1 cellular context compared by ENCODE assay signal in the genomic region with DNA sequence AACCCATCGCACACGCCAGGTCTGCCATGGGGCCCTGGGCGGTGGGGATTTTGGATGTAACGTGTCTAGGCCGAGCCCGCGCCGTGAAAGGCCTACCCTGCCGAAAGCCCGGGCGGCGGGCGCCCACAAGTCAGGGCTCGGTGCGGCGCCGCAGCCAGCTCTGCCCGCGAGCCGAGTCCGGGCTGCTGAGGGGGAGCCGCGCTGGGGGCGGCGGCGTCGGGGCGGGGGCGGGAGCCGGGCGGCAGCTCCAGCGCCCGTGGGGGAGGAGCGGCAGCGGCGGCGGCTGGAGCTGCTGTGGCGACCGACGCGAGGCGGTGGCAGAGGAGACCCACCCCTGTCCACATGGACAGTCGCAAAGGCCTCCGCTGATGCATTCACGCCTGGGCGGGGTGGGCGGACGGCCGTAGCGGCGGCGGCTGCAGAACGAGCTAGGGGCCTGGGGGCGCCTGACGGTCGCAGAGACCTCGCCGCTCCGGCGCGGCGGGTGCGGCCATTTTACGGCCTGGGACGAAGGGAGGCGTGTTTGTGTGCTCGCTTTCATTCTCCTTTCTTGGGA.
A peak's percentile ranks its signal among the peaks of the same experiment; 100 is the strongest.
TF ChIP-seq lines count a peak whose summit lies in the region.

TSS of gene SENP6 (plus strand) at position 273 of the 556 bp plus-strand sequence. CDS start 645 bp downstream, outside the sequence.

TF ChIP-seq in HEK293, 187 proteins besides CTCF, POLR2A, EP300 and RAD21 (continued from another document and continues in another):
- TF ChIP-seq, protein P1, sequence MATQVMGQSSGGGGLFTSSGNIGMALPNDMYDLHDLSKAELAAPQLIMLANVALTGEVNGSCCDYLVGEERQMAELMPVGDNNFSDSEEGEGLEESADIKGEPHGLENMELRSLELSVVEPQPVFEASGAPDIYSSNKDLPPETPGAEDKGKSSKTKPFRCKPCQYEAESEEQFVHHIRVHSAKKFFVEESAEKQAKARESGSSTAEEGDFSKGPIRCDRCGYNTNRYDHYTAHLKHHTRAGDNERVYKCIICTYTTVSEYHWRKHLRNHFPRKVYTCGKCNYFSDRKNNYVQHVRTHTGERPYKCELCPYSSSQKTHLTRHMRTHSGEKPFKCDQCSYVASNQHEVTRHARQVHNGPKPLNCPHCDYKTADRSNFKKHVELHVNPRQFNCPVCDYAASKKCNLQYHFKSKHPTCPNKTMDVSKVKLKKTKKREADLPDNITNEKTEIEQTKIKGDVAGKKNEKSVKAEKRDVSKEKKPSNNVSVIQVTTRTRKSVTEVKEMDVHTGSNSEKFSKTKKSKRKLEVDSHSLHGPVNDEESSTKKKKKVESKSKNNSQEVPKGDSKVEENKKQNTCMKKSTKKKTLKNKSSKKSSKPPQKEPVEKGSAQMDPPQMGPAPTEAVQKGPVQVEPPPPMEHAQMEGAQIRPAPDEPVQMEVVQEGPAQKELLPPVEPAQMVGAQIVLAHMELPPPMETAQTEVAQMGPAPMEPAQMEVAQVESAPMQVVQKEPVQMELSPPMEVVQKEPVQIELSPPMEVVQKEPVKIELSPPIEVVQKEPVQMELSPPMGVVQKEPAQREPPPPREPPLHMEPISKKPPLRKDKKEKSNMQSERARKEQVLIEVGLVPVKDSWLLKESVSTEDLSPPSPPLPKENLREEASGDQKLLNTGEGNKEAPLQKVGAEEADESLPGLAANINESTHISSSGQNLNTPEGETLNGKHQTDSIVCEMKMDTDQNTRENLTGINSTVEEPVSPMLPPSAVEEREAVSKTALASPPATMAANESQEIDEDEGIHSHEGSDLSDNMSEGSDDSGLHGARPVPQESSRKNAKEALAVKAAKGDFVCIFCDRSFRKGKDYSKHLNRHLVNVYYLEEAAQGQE (tag by site-specific recombination; IDR thresholded peaks at IDR 0.05), result no peak; the same call in 1 of the 2 replicates
- no peak for TF ChIP-seq ZNF544 (tag by site-specific recombination; IDR thresholded peaks at IDR 0.05)
- TF ChIP-seq ZNF768 (tag by site-specific recombination; IDR thresholded peaks at IDR 0.05), result no peak
- peak; percentile 66; the same call in 1 of the 2 replicates for TF ChIP-seq ZFP37 (tag by site-specific recombination; IDR thresholded peaks at IDR 0.05)
- peak; percentile 76 for TF ChIP-seq ZNF501 (tag by site-specific recombination; IDR thresholded peaks at IDR 0.05)
- TF ChIP-seq SETDB1 (IDR thresholded peaks at IDR 0.05; ENCODE audit: insufficient read length, low read length), result no peak
- TF ChIP-seq ZNF311 (tag by site-specific recombination; IDR thresholded peaks at IDR 0.05; ENCODE audit: borderline replicate concordance), result no peak
- TF ChIP-seq, protein P2, sequence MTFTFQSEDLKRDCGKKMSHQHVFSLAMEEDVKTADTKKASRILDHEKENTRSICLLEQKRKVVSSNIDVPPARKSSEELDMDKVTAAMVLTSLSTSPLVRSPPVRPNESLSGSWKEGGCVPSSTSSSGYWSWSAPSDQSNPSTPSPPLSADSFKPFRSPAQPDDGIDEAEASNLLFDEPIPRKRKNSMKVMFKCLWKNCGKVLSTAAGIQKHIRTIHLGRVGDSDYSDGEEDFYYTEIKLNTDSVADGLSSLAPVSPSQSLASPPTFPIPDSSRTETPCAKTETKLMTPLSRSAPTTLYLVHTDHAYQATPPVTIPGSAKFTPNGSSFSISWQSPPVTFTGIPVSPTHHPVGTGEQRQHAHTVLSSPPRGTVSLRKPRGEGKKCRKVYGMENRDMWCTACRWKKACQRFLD (tag by site-specific recombination; IDR thresholded peaks at IDR 0.05), result no peak
- TF ChIP-seq ZNF280D (tag by site-specific recombination; IDR thresholded peaks at IDR 0.05), result no peak
- TF ChIP-seq ZBTB49 (tag by site-specific recombination; IDR thresholded peaks at IDR 0.05; ENCODE audit: low read depth), result no peak
- no peak for TF ChIP-seq ZFP41 (tag by site-specific recombination; IDR thresholded peaks at IDR 0.05; ENCODE audit: borderline replicate concordance)
- TF ChIP-seq ZSCAN30 (tag by site-specific recombination; IDR thresholded peaks at IDR 0.05), result peak; percentile 35; the same call in 1 of the 2 replicates
- no peak; the same call in 1 of the 2 replicates for TF ChIP-seq YY1 (tag by site-specific recombination; IDR thresholded peaks at IDR 0.05)
- TF ChIP-seq ZNF664 (tag by site-specific recombination; IDR thresholded peaks at IDR 0.05), result no peak
- TF ChIP-seq ZEB2 (tag by site-specific recombination; IDR thresholded peaks at IDR 0.05), result no peak
- TF ChIP-seq ZNF660 (tag by site-specific recombination; IDR thresholded peaks at IDR 0.05), result peak; percentile 56; the same call in 1 of the 2 replicates
- TF ChIP-seq ZNF777 (tag by site-specific recombination; IDR thresholded peaks at IDR 0.05; ENCODE audit: borderline replicate concordance), result no peak
- TF ChIP-seq ZSCAN4 (tag by site-specific recombination; IDR thresholded peaks at IDR 0.05), result no peak
- TF ChIP-seq KLF16 (tag by site-specific recombination; IDR thresholded peaks at IDR 0.05), result peak; percentile 76
- TF ChIP-seq ZNF548 (tag by site-specific recombination; IDR thresholded peaks at IDR 0.05), result no peak
- no peak for TF ChIP-seq GLI4 (tag by site-specific recombination; IDR thresholded peaks at IDR 0.05)
- no peak for TF ChIP-seq ZNF624 (tag by site-specific recombination; IDR thresholded peaks at IDR 0.05)
- TF ChIP-seq GLIS1 (tag by site-specific recombination; IDR thresholded peaks at IDR 0.05), result peak; percentile 34; the same call in 1 of the 2 replicates
- TF ChIP-seq ZNF449 (tag by site-specific recombination; IDR thresholded peaks at IDR 0.05), result peak; percentile 87
- TF ChIP-seq ZNF174 (tag by site-specific recombination; IDR thresholded peaks at IDR 0.05), result no peak
- TF ChIP-seq ZNF335 (tag by site-specific recombination; conservative IDR thresholded peaks at IDR 0.05), result peak; percentile 79
- TF ChIP-seq, protein P3, sequence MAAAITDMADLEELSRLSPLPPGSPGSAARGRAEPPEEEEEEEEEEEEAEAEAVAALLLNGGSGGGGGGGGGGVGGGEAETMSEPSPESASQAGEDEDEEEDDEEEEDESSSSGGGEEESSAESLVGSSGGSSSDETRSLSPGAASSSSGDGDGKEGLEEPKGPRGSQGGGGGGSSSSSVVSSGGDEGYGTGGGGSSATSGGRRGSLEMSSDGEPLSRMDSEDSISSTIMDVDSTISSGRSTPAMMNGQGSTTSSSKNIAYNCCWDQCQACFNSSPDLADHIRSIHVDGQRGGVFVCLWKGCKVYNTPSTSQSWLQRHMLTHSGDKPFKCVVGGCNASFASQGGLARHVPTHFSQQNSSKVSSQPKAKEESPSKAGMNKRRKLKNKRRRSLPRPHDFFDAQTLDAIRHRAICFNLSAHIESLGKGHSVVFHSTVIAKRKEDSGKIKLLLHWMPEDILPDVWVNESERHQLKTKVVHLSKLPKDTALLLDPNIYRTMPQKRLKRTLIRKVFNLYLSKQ (tag by site-specific recombination; IDR thresholded peaks at IDR 0.05; ENCODE audit: borderline replicate concordance), result no peak
- TF ChIP-seq ZNF514 (tag by site-specific recombination; IDR thresholded peaks at IDR 0.05), result no peak
- no peak for TF ChIP-seq ZNF560 (tag by site-specific recombination; IDR thresholded peaks at IDR 0.05; ENCODE audit: borderline replicate concordance)
- no peak for TF ChIP-seq OVOL3 (tag by site-specific recombination; IDR thresholded peaks at IDR 0.05)
- TF ChIP-seq ZNF366 (tag by site-specific recombination; conservative IDR thresholded peaks at IDR 0.05), result no peak
- TF ChIP-seq KLF7 (tag by site-specific recombination; IDR thresholded peaks at IDR 0.05; ENCODE audit: borderline replicate concordance), result 0 out of 2 replicates have a peak, but pooled peaks have one; percentile 21
- TF ChIP-seq ZNF350 (tag by site-specific recombination; IDR thresholded peaks at IDR 0.05), result no peak
- 0 out of 2 replicates have a peak, but pooled peaks have one; percentile 59 for TF ChIP-seq ZXDB (tag by site-specific recombination; IDR thresholded peaks at IDR 0.05)
- TF ChIP-seq GFI1B (tag by site-specific recombination; IDR thresholded peaks at IDR 0.05), result no peak
- no peak for TF ChIP-seq ZNF23 (tag by site-specific recombination; IDR thresholded peaks at IDR 0.05; ENCODE audit: borderline replicate concordance)
- no peak for TF ChIP-seq ZNF157 (tag by site-specific recombination; IDR thresholded peaks at IDR 0.05)
- peak; percentile 38; the same call in 1 of the 2 replicates for TF ChIP-seq ZNF394 (tag by site-specific recombination; IDR thresholded peaks at IDR 0.05; ENCODE audit: borderline replicate concordance)
- TF ChIP-seq SP3 (tag by site-specific recombination; IDR thresholded peaks at IDR 0.05), result peak; percentile 40; the same call in 1 of the 2 replicates
- TF ChIP-seq, protein P4, sequence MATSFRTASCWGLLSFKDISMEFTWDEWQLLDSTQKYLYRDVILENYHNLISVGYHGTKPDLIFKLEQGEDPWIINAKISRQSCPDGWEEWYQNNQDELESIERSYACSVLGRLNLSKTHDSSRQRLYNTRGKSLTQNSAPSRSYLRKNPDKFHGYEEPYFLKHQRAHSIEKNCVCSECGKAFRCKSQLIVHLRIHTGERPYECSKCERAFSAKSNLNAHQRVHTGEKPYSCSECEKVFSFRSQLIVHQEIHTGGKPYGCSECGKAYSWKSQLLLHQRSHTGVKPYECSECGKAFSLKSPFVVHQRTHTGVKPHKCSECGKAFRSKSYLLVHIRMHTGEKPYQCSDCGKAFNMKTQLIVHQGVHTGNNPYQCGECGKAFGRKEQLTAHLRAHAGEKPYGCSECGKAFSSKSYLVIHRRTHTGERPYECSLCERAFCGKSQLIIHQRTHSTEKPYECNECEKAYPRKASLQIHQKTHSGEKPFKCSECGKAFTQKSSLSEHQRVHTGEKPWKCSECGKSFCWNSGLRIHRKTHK (tag by site-specific recombination; IDR thresholded peaks at IDR 0.05), result no peak
- 0 out of 2 replicates have a peak, but pooled peaks have one; percentile 31 for TF ChIP-seq YY2 (tag by site-specific recombination; IDR thresholded peaks at IDR 0.05)
- TF ChIP-seq ZNF585B (tag by site-specific recombination; IDR thresholded peaks at IDR 0.05), result no peak
- peak; percentile 83 for TF ChIP-seq GLIS2 (tag by site-specific recombination; IDR thresholded peaks at IDR 0.05)
- TF ChIP-seq, protein P5, sequence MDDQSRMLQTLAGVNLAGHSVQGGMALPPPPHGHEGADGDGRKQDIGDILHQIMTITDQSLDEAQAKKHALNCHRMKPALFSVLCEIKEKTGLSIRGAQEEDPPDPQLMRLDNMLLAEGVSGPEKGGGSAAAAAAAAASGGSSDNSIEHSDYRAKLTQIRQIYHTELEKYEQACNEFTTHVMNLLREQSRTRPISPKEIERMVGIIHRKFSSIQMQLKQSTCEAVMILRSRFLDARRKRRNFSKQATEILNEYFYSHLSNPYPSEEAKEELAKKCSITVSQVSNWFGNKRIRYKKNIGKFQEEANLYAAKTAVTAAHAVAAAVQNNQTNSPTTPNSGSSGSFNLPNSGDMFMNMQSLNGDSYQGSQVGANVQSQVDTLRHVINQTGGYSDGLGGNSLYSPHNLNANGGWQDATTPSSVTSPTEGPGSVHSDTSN (CRISPR knock-in tag; IDR thresholded peaks at IDR 0.05), result peak; percentile 79
- TF ChIP-seq MZF1 (tag by site-specific recombination; IDR thresholded peaks at IDR 0.05; ENCODE audit: borderline replicate concordance), result peak; percentile 65; the same call in 1 of the 2 replicates
